Comparison of ENCODE assay signal across 19 cellular contexts in the genomic region with DNA sequence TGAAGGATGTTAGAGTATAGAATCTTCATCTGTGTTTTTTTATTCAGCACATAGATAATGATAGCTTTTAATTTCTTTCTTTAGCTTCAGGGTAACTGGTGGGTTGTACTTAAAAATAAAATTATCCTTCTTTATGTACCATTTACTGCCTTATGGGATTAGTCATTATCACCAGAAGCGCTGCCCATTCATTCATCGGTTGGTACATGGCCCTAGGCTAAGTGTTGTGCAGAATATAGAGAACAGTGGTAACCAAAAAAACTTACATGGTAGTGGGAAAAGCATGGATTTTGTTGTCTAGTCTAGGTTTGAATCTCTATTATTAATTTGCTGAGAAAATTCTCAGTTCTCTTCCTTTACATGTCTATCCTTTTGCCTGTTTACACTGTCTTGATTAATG. TPM values are rescaled to one million over a fixed set of nuclear protein-coding genes. Genes with fewer than 3 reads are reported as not detected.
A peak's percentile ranks its signal among the peaks of the same experiment; 100 is the strongest.
DNase-seq lines count a peak whose midpoint lies in the region; ATAC-seq, FAIRE-seq and TF ChIP-seq lines count a peak whose summit lies in the region.
"Had no signal": no experiment of that assay in that cellular context is flagged by ENCODE, and none has a peak within 500 bp of the region (broad histone marks: within the 10 kb centered on the region; RNA-seq: fewer than 3 reads in every experiment).

No MANE protein-coding gene starts in this region.

- no peak overlapping the region for H2AK9ac ChIP-seq in IMR-90 (replicated peaks; ENCODE audit: low read depth, low read length, poor library complexity)

- H3K79me1 ChIP-seq in IMR-90 (ENCODE audit: low read depth in 1 of 2, low read length in 2 of 2) = no peaks in the 10 kb centered on the region

- BruUV-seq in IMR-90 (replicated peaks; lab: Mats Ljungman, UMichigan) (no TSS peak), Panc1 (replicated peaks; lab: Mats Ljungman, UMichigan) (no TSS peak)

- no CpG with 5 or more reads among the region's 2 CpGs for WGBS in IMR-90 (ENCODE audit: extremely low coverage in 2 of 2, insufficient read length in 1 of 2), 2 experiments
- 76 to 100% (median 95%) methylated on average over 2 of the region's 2 CpGs for WGBS in small intestine, 3 donors
- WGBS in GM23248 (ENCODE audit: low coverage in 1 of 2, low lambda C conversion rate in 2 of 2, missing lambda C conversion rate in 2 of 2), 2 experiments = 85 to 100% methylated on average over 2 of the region's 2 CpGs

- no peaks in the 10 kb centered on the region for H4K20me1 ChIP-seq in IMR-90 (ENCODE audit: insufficient read depth, low read length)
- no peaks in the 10 kb centered on the region for H4K20me1 ChIP-seq in GM23248 (ENCODE audit: insufficient read depth)

- TF ChIP-seq RAD21 in IMR-90 (IDR thresholded peaks at IDR 0.05; ENCODE audit: low read length) = no peak

- no peak overlapping the region for H3K27ac ChIP-seq in IMR-90 (ENCODE audit: insufficient read depth, low read length)
- peak overlapping the region; percentile 70; the same call in 1 of the 2 replicates for H3K27ac ChIP-seq in Panc1 (ENCODE audit: low read length)
- H3K27ac ChIP-seq in small intestine (ENCODE audit: low read depth in 1 of 2, low read length in 1 of 2) = no peak overlapping the region
- H3K27ac ChIP-seq in GM23248 = no peak overlapping the region

- no peak overlapping the region for H2BK20ac ChIP-seq in IMR-90 (ENCODE audit: low read depth, low read length)

- no peaks in the 10 kb centered on the region for H3K4me1 Mint-ChIP-seq in glutamatergic neuron (ENCODE audit: low read depth, unreplicated experiment)
- H3K4me1 Mint-ChIP-seq: CD4-positive, alpha-beta memory T cell had no signal

- no peak overlapping the region for H3K4ac ChIP-seq in IMR-90 (ENCODE audit: low read depth, low read length)

- H4K8ac ChIP-seq in IMR-90 (ENCODE audit: low read depth in 2 of 2, low read length in 2 of 2) = no peak overlapping the region

- no peak overlapping the region for H2BK120ac ChIP-seq in IMR-90 (ENCODE audit: low read depth, low read length)

- H4K5ac ChIP-seq in IMR-90 (ENCODE audit: low read depth, low read length) = no peak overlapping the region

- no peak overlapping the region for H2BK5ac ChIP-seq in IMR-90 (ENCODE audit: low read depth, low read length, poor library complexity, severe bottlenecking)

- no peaks in the 10 kb centered on the region for H3K27me3 ChIP-seq in IMR-90 (ENCODE audit: control insufficient read depth, insufficient read depth, low read length)
- H3K27me3 ChIP-seq in Panc1 (ENCODE audit: control insufficient read depth, insufficient read depth, low read length) = no peaks in the 10 kb centered on the region
- H3K27me3 ChIP-seq in small intestine (ENCODE audit: control insufficient read depth in 2 of 2, insufficient read depth in 2 of 2, low read length in 2 of 2) = no peaks in the 10 kb centered on the region
- H3K27me3 ChIP-seq in GM23248 (replicated peaks; ENCODE audit: insufficient read depth) = no peaks in the 10 kb centered on the region

- H2AK5ac ChIP-seq in IMR-90 (ENCODE audit: low read depth, low read length) = no peak overlapping the region

- no peak overlapping the region for H4K91ac ChIP-seq in IMR-90 (ENCODE audit: insufficient read depth, low read depth, low read length)

- H3K4me2 ChIP-seq in IMR-90 (ENCODE audit: low read depth, low read length) (no peak overlapping the region), GM23248 (ENCODE audit: unreplicated experiment) (no peak overlapping the region)

- no peak for DNase-seq in IMR-90
- no peak for DNase-seq in Panc1 (ENCODE audit: low read depth, low spot score)
- DNase-seq in foreskin melanocyte = peak; percentile 88
- no peak for DNase-seq in small intestine
- DNase-seq in glutamatergic neuron = no peak
- no peak for DNase-seq in GM23248
- DNase-seq in left cardiac atrium = no peak
- no peak for DNase-seq in GOT3 (lab: John Stamatoyannopoulos, UW)
- DNase-seq: C1 segment of cervical spinal cord; Calu3; CD4-positive, alpha-beta memory T cell; COR-L47; DMS53; DMS79 treated with DMSO at 0.1 percent for 48 hours; GF-D8; HFFc6 had no signal

- H3K4me1 ChIP-seq in IMR-90 (ENCODE audit: control insufficient read depth, insufficient read depth, low read length) = peaks cover 3% of the 10 kb centered on the region
- H3K4me1 ChIP-seq in Panc1 (ENCODE audit: control insufficient read depth, insufficient read depth, low read length) = no peaks in the 10 kb centered on the region; the same call in 1 of the 2 replicates
- no peaks in the 10 kb centered on the region for H3K4me1 ChIP-seq in small intestine (ENCODE audit: control insufficient read depth in 2 of 2, insufficient read depth in 1 of 2, low read depth in 1 of 2, low read length in 1 of 2)
- no peaks in the 10 kb centered on the region for H3K4me1 ChIP-seq in GM23248 (ENCODE audit: insufficient read depth)

- H3K4me3 ChIP-seq in IMR-90 (ENCODE audit: insufficient read depth, low read depth, low read length) (no peak overlapping the region), Panc1 (ENCODE audit: low read depth in 2 of 2, low read length in 2 of 2) (no peak overlapping the region), small intestine (ENCODE audit: low read depth in 1 of 2, low read length in 2 of 2) (no peak overlapping the region), GM23248 (no peak overlapping the region)
- H3K4me3 ChIP-seq: HAP-1 had no signal

- no peak overlapping the region for H3K27ac Mint-ChIP-seq in glutamatergic neuron (ENCODE audit: unreplicated experiment)
- H3K27ac Mint-ChIP-seq: CD4-positive, alpha-beta memory T cell; HFFc6 had no signal

- intact Hi-C loops in IMR-90 (cut with micrococcal nuclease) = no loop called here
- intact Hi-C loops in Panc1 (cut with micrococcal nuclease; ENCODE audit: unreplicated experiment) = no loop called here
- intact Hi-C loops in left cardiac atrium (cut with DNase I) = no loop called here

- in situ Hi-C loops in IMR-90 (cut with MboI; ENCODE audit: low sequenced_read_pairs) (no loop called here), Panc1 (cut with HindIII; ENCODE audit: low pct_unique_long_range_greater_than_20kb, low sequenced_read_pairs) (no loop called here), GM23248 (cut with MboI) (no loop called here)

- peak; percentile 5 for FAIRE-seq in small intestine (lab: Jason Lieb, UNC)
- FAIRE-seq: GM12891, GM18507 had no signal

- H2BK15ac ChIP-seq in IMR-90 (ENCODE audit: low read depth, low read length) = no peak overlapping the region

- TF ChIP-seq CTCF in IMR-90 (conservative IDR thresholded peaks at IDR 0.05; ENCODE audit: low read depth, low read length) = no peak
- no peak for TF ChIP-seq CTCF in Panc1 (IDR thresholded peaks at IDR 0.05)
- no peak for TF ChIP-seq CTCF in glutamatergic neuron (IDR thresholded peaks at IDR 0.05; ENCODE audit: partially characterized antibody, unreplicated experiment)

- H3K56ac ChIP-seq in IMR-90 (ENCODE audit: extremely low read depth, insufficient read depth, low read length) = no peak overlapping the region

- TF ChIP-seq POLR2A in IMR-90 (IDR thresholded peaks at IDR 0.05; ENCODE audit: low read depth, low read length) = no peak

- H3K36me3 ChIP-seq in IMR-90 (ENCODE audit: control insufficient read depth, insufficient read depth, low read length) = no peaks in the 10 kb centered on the region
- no peaks in the 10 kb centered on the region for H3K36me3 ChIP-seq in Panc1 (ENCODE audit: control insufficient read depth, insufficient read depth, low read length)
- no peaks in the 10 kb centered on the region for H3K36me3 ChIP-seq in small intestine (ENCODE audit: control insufficient read depth in 2 of 2, insufficient read depth in 2 of 2, low read length in 2 of 2)
- H3K36me3 ChIP-seq in GM23248 (ENCODE audit: low read depth) = no peaks in the 10 kb centered on the region
- H3K36me3 ChIP-seq: HAP-1 had no signal

- H3K9me3 ChIP-seq in IMR-90 (ENCODE audit: control insufficient read depth, insufficient read depth, low read length) (no peaks in the 10 kb centered on the region), Panc1 (ENCODE audit: control insufficient read depth, insufficient read depth, low read depth, low read length) (no peaks in the 10 kb centered on the region), small intestine (ENCODE audit: control insufficient read depth, low read depth) (no peaks in the 10 kb centered on the region), GM23248 (ENCODE audit: low read depth) (no peaks in the 10 kb centered on the region)
- H3K9me3 ChIP-seq: HAP-1 had no signal

- no peaks in the 10 kb centered on the region for H3K36me3 Mint-ChIP-seq in glutamatergic neuron (ENCODE audit: unreplicated experiment)
- H3K36me3 Mint-ChIP-seq: CD4-positive, alpha-beta memory T cell had no signal

- 0 out of 2 replicates have a peak overlapping the region, but pooled peaks have one; percentile 34 for H3K14ac ChIP-seq in IMR-90 (replicated peaks; ENCODE audit: low read depth, low read length)

- no peaks in the 10 kb centered on the region for H3F3A ChIP-seq in GM23248 (ENCODE audit: insufficient read depth)

- no peak overlapping the region for H3K23ac ChIP-seq in IMR-90 (ENCODE audit: low read depth, low read length)

- H3K79me2 ChIP-seq in GM23248 (ENCODE audit: insufficient read depth) = no peaks in the 10 kb centered on the region

- no peak for ATAC-seq in IMR-90 (ENCODE audit: low read depth)
- ATAC-seq in Panc1 = no peak
- no peak for ATAC-seq in left cardiac atrium

- H3K4me3 Mint-ChIP-seq in glutamatergic neuron (ENCODE audit: unreplicated experiment) = no peak overlapping the region
- H3K4me3 Mint-ChIP-seq: CD4-positive, alpha-beta memory T cell; HFFc6 had no signal

- CTCF ChIA-PET in IMR-90 (lab: Yijun Ruan, JAX) (no interaction called here), Panc1 (lab: Charles Lee) (no interaction called here)

- H3K9me1 ChIP-seq in IMR-90 (ENCODE audit: insufficient read depth, low read length) = no peaks in the 10 kb centered on the region

- POLR2A ChIA-PET in IMR-90 (lab: Charles Lee; ENCODE audit: unreplicated experiment) = interaction anchor here (0.6 kb wide), 1 partner anchor 52 kb away, joined by 4 read pairs; no protein-coding TSS in a partner anchor
- POLR2A ChIA-PET in Panc1 (lab: Charles Lee) = no interaction called here

- H3K27me3 Mint-ChIP-seq in glutamatergic neuron (ENCODE audit: unreplicated experiment) = peaks cover 3% of the 10 kb centered on the region

- no peak overlapping the region for H3K9ac ChIP-seq in IMR-90 (ENCODE audit: low read depth, low read length)
- no peak overlapping the region for H3K9ac ChIP-seq in GM23248

- H3K9me3 Mint-ChIP-seq in glutamatergic neuron (ENCODE audit: unreplicated experiment) = no peaks in the 10 kb centered on the region
- H3K9me3 Mint-ChIP-seq: CD4-positive, alpha-beta memory T cell; HFFc6 had no signal

- H3K18ac ChIP-seq in IMR-90 (ENCODE audit: low read depth, low read length) = no peak overlapping the region

- dilution Hi-C loops in IMR-90 (cut with HindIII; ENCODE audit: low sequenced_read_pairs, unreplicated experiment) = no loop called here

- no peak overlapping the region for H2AFZ ChIP-seq in IMR-90 (replicated peaks; ENCODE audit: low read length, poor library complexity)
- no peak overlapping the region for H2AFZ ChIP-seq in GM23248

- no peaks in the 10 kb centered on the region for H3K9me2 ChIP-seq in GM23248 (ENCODE audit: insufficient read depth)

RNA-seq across cellular contexts. Expression of a gene that starts 43.5 kb away (rescaled TPM):
- total RNA-seq in IMR-90 (2012; rRNA removed) (567 and 770 TPM in 2 replicates), Panc1 (2021; ENCODE audit: unreplicated experiment) (114 TPM), glutamatergic neuron (ENCODE audit: unreplicated experiment) (3.2 TPM), left cardiac atrium (1 to 10 TPM; 7.6 to 8.9 TPM)
- polyA plus RNA-seq in IMR-90 (2012; rRNA removed) (71.5 and 101 TPM in 2 replicates), small intestine (1 to 10 TPM; 5.9 to 8.6 (median 6.3) TPM), GM23248 (2016; fragmentation: Nextera tagmentation; extraction: Ambion mirVana) (6.8 and 8.0 TPM in 2 replicates)
- 25.9 and 36.3 TPM in 2 replicates for polyA plus RNA-seq in IMR-90 (2012; cell fraction: cytosol; rRNA removed)
- 34.7 and 324 TPM in 2 replicates for polyA plus RNA-seq in IMR-90 (2012; cell fraction: nucleus; rRNA removed; ENCODE audit: low replicate concordance)
- polyA plus RNA-seq in Panc1 (2012; ENCODE audit: insufficient read length) = 40.8 TPM
- 13.8 and 16.7 TPM in 2 replicates for total RNA-seq in GM23248 (2014; rRNA removed; shearing (Covaris generic))
